ENCODE assay signal across 11 cellular contexts in genomic region chr4:41217373-41217772, GRCh38. TPM values are rescaled to one million over a fixed set of nuclear protein-coding genes. Genes with fewer than 3 reads are reported as not detected.
A peak's percentile ranks its signal among the peaks of the same experiment; 100 is the strongest.
DNase-seq lines count a peak whose midpoint lies in the region; ATAC-seq, FAIRE-seq and TF ChIP-seq lines count a peak whose summit lies in the region.
"Had no signal": no experiment of that assay in that cellular context is flagged by ENCODE, and none has a peak within 500 bp of the region (broad histone marks: within the 10 kb centered on the region; RNA-seq: fewer than 3 reads in every experiment).

No MANE protein-coding gene starts in this region.

- no peak for FAIRE-seq in HepG2 (lab: Jason Lieb, UNC)

- TF ChIP-seq RAD21 in HepG2 (CRISPR knock-in tag; IDR thresholded peaks at IDR 0.05) = no peak

- H3K27ac ChIP-seq in HepG2 (ENCODE audit: extremely low read length, insufficient read depth, low read length) (no peak overlapping the region), tibial artery (peak overlapping the region; percentile 82)

- 39% methylated on average over 2 of the region's 2 CpGs for WGBS in HepG2 (ENCODE audit: low lambda C conversion rate)

- peak overlapping the region; percentile 94 for H2AFZ ChIP-seq in HepG2 (ENCODE audit: low read length)

- H3K9me3 Mint-ChIP-seq in activated naive CD8-positive, alpha-beta T cell (ENCODE audit: low read depth) = no peaks in the 10 kb centered on the region
- no peaks in the 10 kb centered on the region for H3K9me3 Mint-ChIP-seq in activated naive CD8-positive, alpha-beta T cell treated with anti-CD3 and anti-CD28 coated beads for 36 hours
- H3K9me3 Mint-ChIP-seq in activated naive CD8-positive, alpha-beta T cell treated with anti-CD3 and anti-CD28 coated beads, Interleukin-2, amount 50 U/mL, for 24 hours = no peaks in the 10 kb centered on the region
- peaks cover 0 to 4% of the 10 kb centered on the region in 2 donors for H3K9me3 Mint-ChIP-seq in activated naive CD4-positive, alpha-beta T cell treated with anti-CD3 and anti-CD28 coated beads, Interleukin-2, amount 50 U/mL, for 72 hours
- H3K9me3 Mint-ChIP-seq in immature natural killer cell = peaks cover 0 to 18% (median 2%) of the 10 kb centered on the region in 6 donors

- H3K4me3 Mint-ChIP-seq in activated naive CD8-positive, alpha-beta T cell = peak overlapping the region; percentile 85
- H3K4me3 Mint-ChIP-seq in activated naive CD8-positive, alpha-beta T cell treated with anti-CD3 and anti-CD28 coated beads for 36 hours = no peak overlapping the region
- no peak overlapping the region for H3K4me3 Mint-ChIP-seq in activated naive CD8-positive, alpha-beta T cell treated with anti-CD3 and anti-CD28 coated beads, Interleukin-2, amount 50 U/mL, for 24 hours
- no peak overlapping the region for H3K4me3 Mint-ChIP-seq in immature natural killer cell

- POLR2A ChIA-PET in HepG2 (lab: Yijun Ruan, JAX) = interaction anchor here (1.4 to 3.5 kb wide), 3 partner anchors 85 to 293 kb away, joined by 5 to 40 read pairs (median 6); no protein-coding TSS in a partner anchor

- peak overlapping the region; percentile 94 for H3K4me2 ChIP-seq in HepG2 (ENCODE audit: low read depth, low read length)

- H3K4me3 ChIP-seq in HepG2 (replicated peaks in 1 of 3; ENCODE audit: insufficient read depth in 1 of 3, low read depth in 2 of 3, low read length in 3 of 3) (peak overlapping the region in 2 of 3 experiments; percentile 81 to 93; a peak in 2 of 6 replicates), tibial artery (no peak overlapping the region)

- no peak for ATAC-seq in activated naive CD8-positive, alpha-beta T cell treated with anti-CD3 and anti-CD28 coated beads, Interleukin-2, amount 50 U/mL, for 24 hours
- no peak for ATAC-seq in HepG2
- no peak for ATAC-seq in activated naive CD4-positive, alpha-beta T cell treated with anti-CD3 and anti-CD28 coated beads, Interleukin-2, amount 50 U/mL, for 72 hours

- no TSS peak for BruUV-seq in HepG2 (replicated peaks; lab: Mats Ljungman, UMichigan)

- H3K27me3 Mint-ChIP-seq in activated naive CD8-positive, alpha-beta T cell = peaks cover 28% of the 10 kb centered on the region
- peaks cover 55% of the 10 kb centered on the region for H3K27me3 Mint-ChIP-seq in activated naive CD8-positive, alpha-beta T cell treated with anti-CD3 and anti-CD28 coated beads for 36 hours
- peaks cover 54% of the 10 kb centered on the region for H3K27me3 Mint-ChIP-seq in activated naive CD8-positive, alpha-beta T cell treated with anti-CD3 and anti-CD28 coated beads, Interleukin-2, amount 50 U/mL, for 24 hours
- H3K27me3 Mint-ChIP-seq in immature natural killer cell (ENCODE audit: low read depth in 3 of 3) = peaks cover 16 to 23% (median 17%) of the 10 kb centered on the region in 3 donors

- in situ Hi-C loops in HepG2 (cut with HindIII; ENCODE audit: extremely low pct_ligation_motif_present, low pct_unique_long_range_greater_than_20kb) = loop anchor here (5.0 to 10.0 kb wide), 3 partner anchors 93 to 295 kb away; no protein-coding TSS in a partner anchor

- H3K4me1 ChIP-seq in HepG2 (ENCODE audit: insufficient read depth, low read length) (peaks cover 20% of the 10 kb centered on the region), tibial artery (peaks cover 0 to 17% (median 9%) of the 10 kb centered on the region in 4 donors)

- H3K9ac ChIP-seq in HepG2 (ENCODE audit: insufficient read depth, low read depth, low read length) = peak overlapping the region; percentile 89; the same call in 1 of the 2 replicates

- CTCF ChIA-PET in HepG2 (lab: Yijun Ruan, JAX; ENCODE audit: low intra/inter-chr PET ratio, low total read pairs) = interaction anchor here (1.1 to 3.6 kb wide), 3 partner anchors 237 to 290 kb away, joined by 5 to 20 read pairs (median 6); no protein-coding TSS in a partner anchor

- H3K4me1 Mint-ChIP-seq in activated naive CD8-positive, alpha-beta T cell (ENCODE audit: low read depth) = peaks cover 26% of the 10 kb centered on the region
- H3K4me1 Mint-ChIP-seq in activated naive CD8-positive, alpha-beta T cell treated with anti-CD3 and anti-CD28 coated beads for 36 hours = peaks cover 26% of the 10 kb centered on the region
- H3K4me1 Mint-ChIP-seq in activated naive CD8-positive, alpha-beta T cell treated with anti-CD3 and anti-CD28 coated beads, Interleukin-2, amount 50 U/mL, for 24 hours = peaks cover 26% of the 10 kb centered on the region
- peaks cover 6 to 21% of the 10 kb centered on the region in 2 donors for H3K4me1 Mint-ChIP-seq in immature natural killer cell

- no peak for TF ChIP-seq POLR2A in HepG2 (IDR thresholded peaks at IDR 0.05; ENCODE audit: insufficient read depth in 1 of 2, low read depth in 2 of 2, low read length in 2 of 2)

- H3K79me2 ChIP-seq in HepG2 (ENCODE audit: insufficient read depth, low read length) = peaks cover 13% of the 10 kb centered on the region

- H3K36me3 Mint-ChIP-seq in activated naive CD8-positive, alpha-beta T cell = no peaks in the 10 kb centered on the region
- H3K36me3 Mint-ChIP-seq in activated naive CD8-positive, alpha-beta T cell treated with anti-CD3 and anti-CD28 coated beads for 36 hours = no peaks in the 10 kb centered on the region
- no peaks in the 10 kb centered on the region for H3K36me3 Mint-ChIP-seq in activated naive CD8-positive, alpha-beta T cell treated with anti-CD3 and anti-CD28 coated beads, Interleukin-2, amount 50 U/mL, for 24 hours (ENCODE audit: low read depth)
- H3K36me3 Mint-ChIP-seq in activated naive CD4-positive, alpha-beta T cell treated with anti-CD3 and anti-CD28 coated beads, Interleukin-2, amount 50 U/mL, for 72 hours = peaks cover 12 to 13% of the 10 kb centered on the region in 2 donors
- peaks cover 0 to 5% (median 4%) of the 10 kb centered on the region in 3 donors for H3K36me3 Mint-ChIP-seq in immature natural killer cell

- TF ChIP-seq EP300 in HepG2 (IDR thresholded peaks at IDR 0.05; ENCODE audit: low read depth in 2 of 2, low read length in 2 of 2) = no peak
- TF ChIP-seq EP300 in HepG2 (CRISPR knock-in tag; IDR thresholded peaks at IDR 0.05; ENCODE audit: borderline replicate concordance) = no peak

- no peak for TF ChIP-seq CTCF in HepG2 (CRISPR knock-in tag; IDR thresholded peaks at IDR 0.05)
- TF ChIP-seq CTCF in tibial artery (IDR thresholded peaks at IDR 0.05) = no peak

- H3K27ac Mint-ChIP-seq in activated naive CD8-positive, alpha-beta T cell = no peak overlapping the region
- H3K27ac Mint-ChIP-seq in activated naive CD8-positive, alpha-beta T cell treated with anti-CD3 and anti-CD28 coated beads for 36 hours = no peak overlapping the region
- H3K27ac Mint-ChIP-seq in activated naive CD8-positive, alpha-beta T cell treated with anti-CD3 and anti-CD28 coated beads, Interleukin-2, amount 50 U/mL, for 24 hours = peak overlapping the region; percentile 68
- no peak overlapping the region for H3K27ac Mint-ChIP-seq in activated naive CD4-positive, alpha-beta T cell treated with anti-CD3 and anti-CD28 coated beads, Interleukin-2, amount 50 U/mL, for 72 hours
- no peak overlapping the region for H3K27ac Mint-ChIP-seq in immature natural killer cell

- peaks cover 0 to 16% of the 10 kb centered on the region in 2 experiments; a peak in 3 of 5 replicates for H3K27me3 ChIP-seq in HepG2 (ENCODE audit: control insufficient read depth in 1 of 2, insufficient read depth in 2 of 2, low read length in 2 of 2)
- no peaks in the 10 kb centered on the region for H3K27me3 ChIP-seq in tibial artery
- H3K27me3 ChIP-seq: body of pancreas had no signal

- no peak for DNase-seq in activated naive CD8-positive, alpha-beta T cell treated with anti-CD3 and anti-CD28 coated beads for 36 hours
- DNase-seq in activated naive CD8-positive, alpha-beta T cell treated with anti-CD3 and anti-CD28 coated beads, Interleukin-2, amount 50 U/mL, for 24 hours = no peak
- DNase-seq in HepG2 (ENCODE audit: low spot score) (no peak), tibial artery (no peak), immature natural killer cell (no peak)
- no peak for DNase-seq in activated CD8-positive, alpha-beta memory T cell treated with anti-CD3 and anti-CD28 coated beads, Interleukin-2, amount 50 U/mL, for 48 hours
- DNase-seq in activated naive CD4-positive, alpha-beta T cell treated with anti-CD3 and anti-CD28 coated beads, Interleukin-2, amount 50 U/mL, for 72 hours (ENCODE audit: low spot score in 2 of 2) = no peak
- DNase-seq: body of pancreas, KG1, NCI-H1930 had no signal

- no peaks in the 10 kb centered on the region for H4K20me1 ChIP-seq in HepG2 (ENCODE audit: insufficient read depth, low read length)

- no peaks in the 10 kb centered on the region for H3K36me3 ChIP-seq in HepG2 (replicated peaks in 1 of 2; ENCODE audit: control insufficient read depth in 1 of 2, insufficient read depth in 2 of 2, low read length in 2 of 2)
- H3K36me3 ChIP-seq in tibial artery = no peaks in the 10 kb centered on the region

- H3K9me3 ChIP-seq in HepG2 (ENCODE audit: low read length) = no peaks in the 10 kb centered on the region
- H3K9me3 ChIP-seq in tibial artery = no peaks in the 10 kb centered on the region
- H3K9me3 ChIP-seq: body of pancreas had no signal

- intact Hi-C loops in HepG2 (cut with micrococcal nuclease; ENCODE audit: unreplicated experiment) (no loop called here), tibial artery (cut with DNase I; ENCODE audit: low total_unique reads) (loop anchor here (10.0 kb wide), 1 partner anchor 1163 kb away; the partner anchor contains the start of gene N4BP2)

RNA-seq across cellular contexts. Expression of gene APBB2, which starts 3.0 kb away (rescaled TPM):
- 1 to 10 TPM; 3.1 to 5.5 TPM for total RNA-seq in activated naive CD8-positive, alpha-beta T cell treated with anti-CD3 and anti-CD28 coated beads for 36 hours
- 17.0 and 19.7 TPM in 2 replicates for total RNA-seq in HepG2 (2016; rRNA removed; fragmentation: Illumina TruSeq; extraction: Trizol)
- total RNA-seq in HepG2 (2016; cell fraction: cytosol; rRNA removed; fragmentation: Illumina TruSeq; extraction: Trizol; ENCODE audit: low read depth) = 14.9 and 15.5 TPM in 2 replicates
- total RNA-seq in HepG2 (2016; cell fraction: insoluble cytoplasmic fraction; rRNA removed; fragmentation: Illumina TruSeq; extraction: Trizol) = 17.3 and 17.6 TPM in 2 replicates
- total RNA-seq in HepG2 (2016; cell fraction: membrane; rRNA removed; fragmentation: Illumina TruSeq; extraction: Trizol) = 11.9 and 12.0 TPM in 2 replicates
- total RNA-seq in HepG2 (2016; cell fraction: nucleus; rRNA removed; fragmentation: Illumina TruSeq; extraction: Trizol) = 35.0 and 35.4 TPM in 2 replicates
- polyA plus RNA-seq in HepG2 (2011; rRNA removed) = 9.7 and 11.7 TPM in 2 replicates
- polyA plus RNA-seq in HepG2 (2011; cell fraction: cytosol; rRNA removed) = 10.4 and 11.7 TPM in 2 replicates
- polyA plus RNA-seq in HepG2 (2011; cell fraction: nucleus; rRNA removed) = 20.4 and 21.7 TPM in 2 replicates
- 8.9 and 9.8 TPM in 2 replicates for polyA plus RNA-seq in HepG2 (2012)
- polyA plus RNA-seq in HepG2 (2016; cell fraction: cytosol; fragmentation: Illumina TruSeq; extraction: Trizol; ENCODE audit: low read depth) = 0.61 and 0.73 TPM in 2 replicates
- 12.6 and 12.9 TPM in 2 replicates for polyA plus RNA-seq in HepG2 (2016; cell fraction: insoluble cytoplasmic fraction; fragmentation: Illumina TruSeq; extraction: Trizol; ENCODE audit: low read depth)
- 3.0 and 3.5 TPM in 2 replicates for polyA plus RNA-seq in HepG2 (2016; cell fraction: membrane; fragmentation: Illumina TruSeq; extraction: Trizol; ENCODE audit: low read depth)
- 17.6 and 19.8 TPM in 2 replicates for polyA plus RNA-seq in HepG2 (2016; cell fraction: nucleus; fragmentation: Illumina TruSeq; extraction: Trizol; ENCODE audit: insufficient read depth, low read depth)
- polyA minus RNA-seq in HepG2 (2011; rRNA and poly(A)+ RNA removed; ENCODE audit: low replicate concordance) = 15.2 and 41.3 TPM in 2 replicates
- polyA minus RNA-seq in HepG2 (2011; cell fraction: cytosol; rRNA and poly(A)+ RNA removed) = 12.6 and 12.7 TPM in 2 replicates
- polyA minus RNA-seq in HepG2 (2011; cell fraction: nucleus; rRNA and poly(A)+ RNA removed) = 42.4 and 49.7 TPM in 2 replicates
- 1 to 10 TPM; 1.6 to 6.1 TPM for total RNA-seq in activated naive CD4-positive, alpha-beta T cell treated with anti-CD3 and anti-CD28 coated beads, Interleukin-2, amount 50 U/mL, for 72 hours
- polyA plus RNA-seq in immature natural killer cell = not detected

RNA-seq across cellular contexts. Expression of gene UCHL1, which starts 39.4 kb away (rescaled TPM):
- 1 to 10 TPM; 6.2 to 7.5 TPM for total RNA-seq in activated naive CD8-positive, alpha-beta T cell treated with anti-CD3 and anti-CD28 coated beads for 36 hours
- not detected in 2 replicates for total RNA-seq in HepG2 (2016; rRNA removed; fragmentation: Illumina TruSeq; extraction: Trizol)
- total RNA-seq in HepG2 (2016; cell fraction: cytosol; rRNA removed; fragmentation: Illumina TruSeq; extraction: Trizol; ENCODE audit: low read depth) = not detected in 2 replicates
- 0.13 TPM in 1 of 2 replicates, not detected in the other for total RNA-seq in HepG2 (2016; cell fraction: insoluble cytoplasmic fraction; rRNA removed; fragmentation: Illumina TruSeq; extraction: Trizol)
- total RNA-seq in HepG2 (2016; cell fraction: membrane; rRNA removed; fragmentation: Illumina TruSeq; extraction: Trizol) = not detected in 2 replicates
- total RNA-seq in HepG2 (2016; cell fraction: nucleus; rRNA removed; fragmentation: Illumina TruSeq; extraction: Trizol) = not detected in 2 replicates
- polyA plus RNA-seq in HepG2 (2011; rRNA removed) = not detected in 2 replicates
- 0.08 and 0.13 TPM in 2 replicates for polyA plus RNA-seq in HepG2 (2011; cell fraction: cytosol; rRNA removed)
- polyA plus RNA-seq in HepG2 (2011; cell fraction: nucleus; rRNA removed) = 0.29 and 0.45 TPM in 2 replicates
- polyA plus RNA-seq in HepG2 (2012) = not detected in 2 replicates
- polyA plus RNA-seq in HepG2 (2016; cell fraction: cytosol; fragmentation: Illumina TruSeq; extraction: Trizol; ENCODE audit: low read depth) = not detected in 2 replicates
- polyA plus RNA-seq in HepG2 (2016; cell fraction: insoluble cytoplasmic fraction; fragmentation: Illumina TruSeq; extraction: Trizol; ENCODE audit: low read depth) = not detected in 2 replicates
- polyA plus RNA-seq in HepG2 (2016; cell fraction: membrane; fragmentation: Illumina TruSeq; extraction: Trizol; ENCODE audit: low read depth) = 0.21 TPM in 1 of 2 replicates, not detected in the other
- polyA plus RNA-seq in HepG2 (2016; cell fraction: nucleus; fragmentation: Illumina TruSeq; extraction: Trizol; ENCODE audit: insufficient read depth, low read depth) = not detected in 2 replicates
- polyA minus RNA-seq in HepG2 (2011; rRNA and poly(A)+ RNA removed; ENCODE audit: low replicate concordance) = not detected in 2 replicates
- not detected in 2 replicates for polyA minus RNA-seq in HepG2 (2011; cell fraction: cytosol; rRNA and poly(A)+ RNA removed)
- not detected in 2 replicates for polyA minus RNA-seq in HepG2 (2011; cell fraction: nucleus; rRNA and poly(A)+ RNA removed)
- total RNA-seq in activated naive CD4-positive, alpha-beta T cell treated with anti-CD3 and anti-CD28 coated beads, Interleukin-2, amount 50 U/mL, for 72 hours = 1 to 10 TPM; 1.5 to 4.0 TPM
- not detected for polyA plus RNA-seq in immature natural killer cell

Comparison
In these comparisons a context has a peak if more than half of its experiments do, and no peak if none do; other contexts are left out.
1. H3K4me3 ChIP-seq: peak in HepG2 (2 of 3); none in tibial artery (0 of 2).